Comparison of ENCODE assay signal across 36 cellular contexts in the genomic region with DNA sequence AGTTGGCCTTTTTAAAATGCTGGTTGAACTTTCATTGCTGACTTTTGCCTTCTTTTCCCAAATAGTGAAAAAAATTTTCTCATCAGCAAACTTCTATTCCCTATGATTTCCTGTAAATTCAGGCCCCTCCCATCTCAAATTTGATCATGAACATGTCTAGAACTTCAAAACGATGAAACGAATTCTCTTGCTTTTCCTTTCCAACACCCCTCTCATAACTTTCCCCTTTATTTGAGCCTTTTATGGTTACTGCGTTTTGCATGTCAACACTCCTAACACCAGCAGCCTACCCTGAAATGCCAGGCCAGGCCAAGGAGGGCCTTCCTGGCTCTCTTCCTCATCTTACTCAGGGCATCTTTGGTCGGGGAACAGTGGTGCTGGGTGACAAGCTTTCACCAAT. TPM values are rescaled to one million over a fixed set of nuclear protein-coding genes. Genes with fewer than 3 reads are reported as not detected.
"Had no signal": no experiment of that assay in that cellular context is flagged by ENCODE, and none has a peak within 500 bp of the region (broad histone marks: within the 10 kb centered on the region; RNA-seq: fewer than 3 reads in every experiment).

No MANE protein-coding gene starts in this region.

- DNase-seq: activated CD4-positive, alpha-beta memory T cell treated with anti-CD3 and anti-CD28 coated beads for 36 hours; activated CD4-positive, alpha-beta T cell treated with anti-CD3 and anti-CD28 coated beads for 48 hours; activated CD8-positive, alpha-beta memory T cell treated with anti-CD3 and anti-CD28 coated beads, Interleukin-2, amount 50 U/mL, for 4 hours; activated gamma-delta T cell; activated naive CD4-positive, alpha-beta T cell treated with anti-CD3 and anti-CD28 coated beads, Interleukin-2, amount 50 U/mL, for 16 hours; activated T-cell treated with anti-CD3 and anti-CD28 coated beads, Interleukin-2, amount 50 U/mL, for 1 hour; anterior cingulate cortex; body of pancreas; effector memory CD8-positive, alpha-beta T cell; kidney glomerular epithelial cell; left lung; natural killer cell; stimulated activated CD4-positive, alpha-beta T cell treated with anti-CD3 and anti-CD28 coated beads, Interleukin-2, amount 100 ng/mL, for 48 hours; stimulated activated naive CD8-positive, alpha-beta T cell treated with anti-CD3 and anti-CD28 coated beads, Interleukin-15, Interleukin-2, amounts not matched to agents 100 U/mL and 50 U/mL, for 24 hours; SW 1271; T1000; testis; trophoblast cell; uterus; WERI-Rb-1 had no signal

- H3K27ac Mint-ChIP-seq: natural killer cell had no signal

- H3K4me3 Mint-ChIP-seq: activated CD4-positive, alpha-beta memory T cell treated with anti-CD3 and anti-CD28 coated beads for 36 hours; natural killer cell; T-helper 1 cell treated with Interleukin-12 subunit alpha and Interleukin-12 subunit beta and Interleukin-4 antibody, amounts not matched to agents 30 μg/mL and 1 μg/mL, for 36 hours had no signal

- H3K9me3 Mint-ChIP-seq: activated CD4-positive, alpha-beta memory T cell treated with anti-CD3 and anti-CD28 coated beads for 36 hours; effector memory CD8-positive, alpha-beta T cell; T-helper 1 cell treated with Interleukin-12 subunit alpha and Interleukin-12 subunit beta and Interleukin-4 antibody, amounts not matched to agents 30 μg/mL and 1 μg/mL, for 36 hours had no signal

- H3K27ac ChIP-seq: body of pancreas, coronary artery, left lung, testis, uterus, WERI-Rb-1 had no signal

- H3K4me3 ChIP-seq: body of pancreas, coronary artery, heart left ventricle, left lung, lung, testis, uterus had no signal

- ATAC-seq: activated CD4-positive, CD25-positive, alpha-beta regulatory T cell treated with anti-CD3 and anti-CD28 coated beads, Interleukin-2, amount 50 U/mL, for 24 hours; body of pancreas; effector memory CD8-positive, alpha-beta T cell; heart left ventricle; left lung; natural killer cell; stimulated activated naive CD8-positive, alpha-beta T cell treated with anti-CD3 and anti-CD28 coated beads, Interleukin-15, Interleukin-2, amounts not matched to agents 100 U/mL and 50 U/mL, for 24 hours had no signal

- H3K36me3 ChIP-seq: heart left ventricle, left lung, uterus, WERI-Rb-1 had no signal

- H3K27me3 ChIP-seq: testis had no signal

- H3K9me3 ChIP-seq: body of pancreas, heart left ventricle, left lung, testis, uterus had no signal

RNA-seq across cellular contexts. Expression of a gene that starts 1.7 kb away (rescaled TPM):
- total RNA-seq: activated CD4-positive, alpha-beta memory T cell treated with anti-CD3 and anti-CD28 coated beads for 36 hours; activated CD8-positive, alpha-beta memory T cell treated with anti-CD3 and anti-CD28 coated beads for 36 hours; body of pancreas; cerebellum; endothelial cell of umbilical vein; fibroblast of lung; heart left ventricle; left lung; lung; mononuclear cell; natural killer cell; osteoblast; posterior vena cava had no signal
- polyA plus RNA-seq: endothelial cell of umbilical vein, esophagus, fibroblast of lung, heart left ventricle, lung had no signal

RNA-seq across cellular contexts. Expression of a gene that starts 7.1 kb away (rescaled TPM):
- total RNA-seq: activated CD4-positive, alpha-beta memory T cell treated with anti-CD3 and anti-CD28 coated beads for 36 hours; activated CD8-positive, alpha-beta memory T cell treated with anti-CD3 and anti-CD28 coated beads for 36 hours; body of pancreas; endothelial cell of umbilical vein; fibroblast of lung; fibroblast of villous mesenchyme; left lung; lung; mononuclear cell; natural killer cell; osteoblast; posterior vena cava had no signal
- polyA plus RNA-seq: adipose tissue, endothelial cell of umbilical vein, esophagus, fibroblast of lung, heart left ventricle, lung had no signal

RNA-seq across cellular contexts. Expression of a gene that starts 8.7 kb away (rescaled TPM):
- total RNA-seq: activated CD4-positive, alpha-beta memory T cell treated with anti-CD3 and anti-CD28 coated beads for 36 hours; activated CD8-positive, alpha-beta memory T cell treated with anti-CD3 and anti-CD28 coated beads for 36 hours; body of pancreas; cerebellum; endothelial cell of umbilical vein; fibroblast of lung; fibroblast of villous mesenchyme; heart left ventricle; left lung; lung; mononuclear cell; natural killer cell; osteoblast; posterior vena cava; skeletal muscle tissue; testis had no signal
- polyA plus RNA-seq: adipose tissue, endothelial cell of umbilical vein, esophagus, fibroblast of lung, heart left ventricle, lung had no signal

RNA-seq across cellular contexts. Expression of a gene that starts 16.2 kb away (rescaled TPM):
- total RNA-seq: activated CD4-positive, alpha-beta memory T cell treated with anti-CD3 and anti-CD28 coated beads for 36 hours; activated CD8-positive, alpha-beta memory T cell treated with anti-CD3 and anti-CD28 coated beads for 36 hours; body of pancreas; cerebellum; endothelial cell of umbilical vein; fibroblast of lung; heart left ventricle; left lung; lung; mononuclear cell; natural killer cell; osteoblast; skeletal muscle tissue had no signal
- polyA plus RNA-seq: endothelial cell of umbilical vein, fibroblast of lung, heart left ventricle, lung had no signal

RNA-seq across cellular contexts. Expression of a gene that starts 25.7 kb away (rescaled TPM):
- total RNA-seq: activated CD4-positive, alpha-beta memory T cell treated with anti-CD3 and anti-CD28 coated beads for 36 hours; activated CD8-positive, alpha-beta memory T cell treated with anti-CD3 and anti-CD28 coated beads for 36 hours; cerebellum; endothelial cell of umbilical vein; fibroblast of lung; mononuclear cell; natural killer cell; osteoblast had no signal
- polyA plus RNA-seq: endothelial cell of umbilical vein, fibroblast of lung had no signal
